10 cellular contexts compared by ENCODE assay signal in genomic region chr5:61313960-61314681, GRCh38. TPM values are rescaled to one million over a fixed set of nuclear protein-coding genes. Genes with fewer than 3 reads are reported as not detected.
A peak's percentile ranks its signal among the peaks of the same experiment; 100 is the strongest.
DNase-seq lines count a peak whose midpoint lies in the region; ATAC-seq and TF ChIP-seq lines count a peak whose summit lies in the region.
"Had no signal": no experiment of that assay in that cellular context is flagged by ENCODE, and none has a peak within 500 bp of the region (broad histone marks: within the 10 kb centered on the region; RNA-seq: fewer than 3 reads in every experiment).

No MANE protein-coding gene starts in this region.

- TF ChIP-seq POLR2A in transverse colon (IDR thresholded peaks at IDR 0.05) = no peak

- H3K36me3 ChIP-seq in transverse colon = no peaks in the 10 kb centered on the region

- no peak overlapping the region for H3K27ac ChIP-seq in transverse colon

- no peak for ATAC-seq in HG02885 (IDR thresholded peaks at IDR 0.05; ENCODE audit: poor library complexity, unreplicated experiment)

- DNase-seq in ELR (ENCODE audit: low read depth) (peak; percentile 89), NCI-H226 (peak; percentile 92), choroid plexus epithelial cell (ENCODE audit: low read depth) (peak; percentile 92), non-pigmented ciliary epithelial cell (ENCODE audit: low read depth) (peak; percentile 80), transverse colon (no peak), GF-D8 (lab: John Stamatoyannopoulos, UW) (no peak), SW480 (ENCODE audit: low spot score) (no peak)
- DNase-seq: hypothalamus, T-helper 2 cell had no signal

- TF ChIP-seq EP300 in transverse colon (IDR thresholded peaks at IDR 0.05; ENCODE audit: low read depth) = no peak

- no peaks in the 10 kb centered on the region for H3K27me3 ChIP-seq in transverse colon

- peaks cover 0 to 16% (median 3%) of the 10 kb centered on the region in 4 donors for H3K4me1 ChIP-seq in transverse colon

- 40 to 85% methylated on average over 1 of the region's 1 CpG for WGBS in transverse colon (ENCODE audit: low coverage in 1 of 2), 2 donors

- H3K4me3 ChIP-seq in choroid plexus epithelial cell (ENCODE audit: low read depth, low read length) (no peak overlapping the region), transverse colon (no peak overlapping the region)

- intact Hi-C loops in transverse colon (cut with DNase I; ENCODE audit: low total_unique reads) = no loop called here

- TF ChIP-seq CTCF in choroid plexus epithelial cell (conservative IDR thresholded peaks at IDR 0.05; ENCODE audit: low read depth, low read length) = no peak
- TF ChIP-seq CTCF in transverse colon (IDR thresholded peaks at IDR 0.05) = no peak

- H3K9me3 ChIP-seq in transverse colon = no peaks in the 10 kb centered on the region

- in situ Hi-C loops in transverse colon (cut with MboI; ENCODE audit: low pct_ligation_motif_present in 1 of 4, low pct_unique_long_range_greater_than_20kb in 1 of 4, low sequenced_read_pairs in 3 of 4) = no loop called here

RNA-seq across cellular contexts. Expression of gene ZSWIM6, which starts 17.9 kb away (rescaled TPM):
- 10 to 100 TPM in 3 of 4 donors, 1 to 10 TPM in 1; 7.8 to 25.5 (median 21.0) TPM for total RNA-seq in transverse colon

Comparison
In these comparisons a context has a peak if more than half of its experiments do, and no peak if none do; other contexts are left out.
1. DNase-seq: peak in ELR (single experiment), NCI-H226 (single experiment), choroid plexus epithelial cell (single experiment) and non-pigmented ciliary epithelial cell (single experiment); none in transverse colon (single experiment), GF-D8 (single experiment) and SW480 (single experiment).